33 cellular contexts compared by ENCODE assay signal in the genomic region with DNA sequence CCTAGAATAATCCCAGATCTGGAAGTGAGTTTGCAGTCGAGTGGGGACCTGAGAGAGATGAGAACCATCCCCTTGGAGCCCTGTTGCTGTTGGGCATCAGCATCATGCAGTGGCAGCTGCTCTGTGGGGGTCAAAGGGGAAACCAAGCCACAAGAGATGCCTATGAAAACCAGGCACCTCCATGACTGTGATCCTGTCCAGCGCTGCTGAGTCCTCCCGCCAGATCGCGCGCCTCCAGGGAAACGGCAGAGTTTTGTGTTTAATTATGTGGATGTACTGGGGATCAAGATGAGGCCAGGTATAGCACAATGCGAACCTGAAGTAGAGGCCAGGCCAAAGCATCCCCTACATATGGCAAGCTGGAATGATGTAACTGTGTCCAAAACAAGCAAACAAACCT. TPM values are rescaled to one million over a fixed set of nuclear protein-coding genes. Genes with fewer than 3 reads are reported as not detected.
"Had no signal": no experiment of that assay in that cellular context is flagged by ENCODE, and none has a peak within 500 bp of the region (broad histone marks: within the 10 kb centered on the region; RNA-seq: fewer than 3 reads in every experiment).

No MANE protein-coding gene starts in this region.

- H3K4me3 ChIP-seq: adrenal gland, body of pancreas, colonic mucosa, gastrocnemius medialis, heart right ventricle had no signal

- DNase-seq: activated CD4-positive, alpha-beta memory T cell treated with anti-CD3 and anti-CD28 coated beads for 36 hours; activated CD4-positive, alpha-beta T cell treated with anti-CD3 and anti-CD28 coated beads for 1 hour; activated CD4-positive, alpha-beta T cell treated with anti-CD3 and anti-CD28 coated beads for 4 hours; activated CD4-positive, alpha-beta T cell treated with anti-CD3 and anti-CD28 coated beads, Interleukin-2, amount 50 U/mL, for 1 hour; activated CD8-positive, alpha-beta memory T cell treated with anti-CD3 and anti-CD28 coated beads, Interleukin-2, amount 10 ng/mL, durations not matched to agents 7 days and 5 days; activated CD8-positive, alpha-beta memory T cell treated with anti-CD3 and anti-CD28 coated beads, Interleukin-2, amount 50 U/mL, for 4 hours; activated CD8-positive, alpha-beta T cell treated with anti-CD3 and anti-CD28 coated beads, Interleukin-2, amount 10 ng/mL, durations not matched to agents 7 days and 5 days; activated effector memory CD4-positive, alpha-beta T cell treated with anti-CD3 and anti-CD28 coated beads, Interleukin-2, amount 50 U/mL, for 16 hours; activated naive CD4-positive, alpha-beta T cell treated with anti-CD3 and anti-CD28 coated beads for 36 hours; activated naive CD8-positive, alpha-beta T cell treated with anti-CD3 and anti-CD28 coated beads for 36 hours; activated naive CD8-positive, alpha-beta T cell treated with anti-CD3 and anti-CD28 coated beads, Interleukin-2, amount 50 U/mL, for 24 hours; activated T-cell treated with anti-CD3 and anti-CD28 coated beads, Interleukin-2, amount 50 U/mL, for 1 hour; activated T-cell treated with anti-CD3 and anti-CD28 coated beads, Interleukin-2, amount 50 U/mL, for 48 hours; adrenal gland; amygdala; aorta; body of pancreas; caudate nucleus; colonic mucosa; effector CD8-positive, alpha-beta T cell; foreskin keratinocyte; gastrocnemius medialis; heart right ventricle; T-helper 1 cell; T-helper 17 cell; T1000 had no signal

- H3K27me3 ChIP-seq: adrenal gland, body of pancreas, colonic mucosa, foreskin keratinocyte, gastrocnemius medialis, heart right ventricle had no signal

- H3K27ac ChIP-seq: adrenal gland, body of pancreas, colonic mucosa, epithelial cell of prostate, foreskin keratinocyte, gastrocnemius medialis, heart right ventricle had no signal

- H3K9me3 ChIP-seq: body of pancreas, colonic mucosa, gastrocnemius medialis had no signal

- H3K4me1 ChIP-seq: body of pancreas, colonic mucosa, gastrocnemius medialis had no signal

- H3K36me3 ChIP-seq: adrenal gland, colonic mucosa, gastrocnemius medialis, heart right ventricle had no signal

- ATAC-seq: activated CD8-positive, alpha-beta memory T cell treated with anti-CD3 and anti-CD28 coated beads, Interleukin-2, amount 10 ng/mL, durations not matched to agents 7 days and 5 days; activated CD8-positive, alpha-beta T cell treated with anti-CD3 and anti-CD28 coated beads, Interleukin-2, amount 10 ng/mL, durations not matched to agents 7 days and 5 days; activated naive CD8-positive, alpha-beta T cell treated with anti-CD3 and anti-CD28 coated beads, Interleukin-2, amount 50 U/mL, for 24 hours; body of pancreas; foreskin keratinocyte; gastrocnemius medialis; heart right ventricle; T-helper 17 cell had no signal

RNA-seq across cellular contexts. Expression of gene ANTXR1, which starts 14.1 kb away (rescaled TPM):
- total RNA-seq: activated CD4-positive, alpha-beta memory T cell treated with anti-CD3 and anti-CD28 coated beads for 36 hours; activated T-helper 1 cell treated with anti-CD3 and anti-CD28 coated beads, Interleukin-12 subunit alpha, Interleukin-12 subunit beta, Interleukin-2, Interleukin-4 antibody, amounts not matched to agents 30 ng/mL and 10 ng/mL and 1 ng/mL, durations not matched to agents 14 hours and 24 hours and 36 hours; activated T-helper 2 cell treated with anti-CD3 and anti-CD28 coated beads, Interferon-gamma antibody, Interleukin-2, Interleukin-4, amounts not matched to agents 10 μg/mL and 5 μg/mL and 100 μg/mL, durations not matched to agents 14 hours and 24 hours and 36 hours; T-helper 17 cell had no signal

RNA-seq across cellular contexts. Expression of gene GKN1, which starts 52.6 kb away (rescaled TPM):
- total RNA-seq: activated CD4-positive, alpha-beta memory T cell treated with anti-CD3 and anti-CD28 coated beads for 36 hours; activated CD8-positive, alpha-beta memory T cell treated with anti-CD3 and anti-CD28 coated beads for 36 hours; activated CD8-positive, alpha-beta memory T cell treated with anti-CD3 and anti-CD28 coated beads, Interleukin-2, amount 10 ng/mL, durations not matched to agents 7 days and 5 days; activated CD8-positive, alpha-beta T cell treated with anti-CD3 and anti-CD28 coated beads, Interleukin-2, amount 10 ng/mL, durations not matched to agents 7 days and 5 days; activated naive CD4-positive, alpha-beta T cell treated with anti-CD3 and anti-CD28 coated beads for 36 hours; activated naive CD8-positive, alpha-beta T cell treated with anti-CD3 and anti-CD28 coated beads for 36 hours; activated T-helper 1 cell treated with anti-CD3 and anti-CD28 coated beads, Interleukin-12 subunit alpha, Interleukin-12 subunit beta, Interleukin-2, Interleukin-4 antibody, amounts not matched to agents 30 ng/mL and 10 ng/mL and 1 ng/mL, durations not matched to agents 14 hours and 24 hours and 36 hours; activated T-helper 2 cell treated with anti-CD3 and anti-CD28 coated beads, Interferon-gamma antibody, Interleukin-2, Interleukin-4, amounts not matched to agents 10 μg/mL and 5 μg/mL and 100 μg/mL, durations not matched to agents 14 hours and 24 hours and 36 hours; aorta; body of pancreas; colonic mucosa; dermis microvascular lymphatic vessel endothelial cell; endothelial cell of umbilical vein; foreskin keratinocyte; gastrocnemius medialis; glomerular endothelial cell; heart right ventricle; T-helper 17 cell had no signal
- polyA plus RNA-seq: endothelial cell of umbilical vein had no signal
